ENCODE assay signal across 8 cellular contexts in the genomic region with DNA sequence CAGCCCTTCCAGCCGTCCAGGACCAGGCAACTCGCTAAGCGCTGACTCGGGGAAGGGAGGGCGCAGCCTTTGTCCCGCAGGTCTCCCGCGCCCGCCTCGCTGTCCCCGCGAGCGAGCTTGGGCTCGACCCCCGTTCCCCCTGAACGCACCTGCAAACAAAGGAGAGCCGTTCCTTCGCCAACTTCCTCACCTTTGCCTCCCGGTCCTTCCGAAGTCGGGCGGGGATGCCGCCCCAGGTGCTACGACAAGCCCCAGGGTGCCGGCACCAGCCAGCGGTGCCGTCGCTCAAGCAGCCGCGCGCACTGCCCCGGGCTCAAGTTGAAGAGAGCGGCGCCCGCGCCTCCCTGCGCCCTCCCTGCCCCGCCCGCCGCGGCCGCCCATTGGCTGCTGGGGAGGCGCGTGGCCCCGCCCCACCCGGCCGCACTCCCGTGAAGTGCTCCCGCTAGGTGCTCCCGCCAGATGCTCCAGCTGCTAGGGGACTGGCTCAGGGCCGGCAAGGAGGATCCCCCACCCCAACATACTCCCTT.
A peak's percentile ranks its signal among the peaks of the same experiment; 100 is the strongest.
DNase-seq lines count a peak whose midpoint lies in the region; ATAC-seq and TF ChIP-seq lines count a peak whose summit lies in the region.

No MANE protein-coding gene starts in this region.

- H3K36me3 ChIP-seq in gastroesophageal sphincter (peaks cover 0 to 16% of the 10 kb centered on the region in 2 donors), transverse colon (no peaks in the 10 kb centered on the region)

- peak overlapping the region in 1 of 2 donors; percentile 46 for H3K4me3 ChIP-seq in gastroesophageal sphincter
- peak overlapping the region in 2 of 4 donors; percentile 20 to 44 for H3K4me3 ChIP-seq in transverse colon

- H3K4me1 ChIP-seq in gastroesophageal sphincter (peaks cover 0 to 20% (median 0%) of the 10 kb centered on the region in 3 donors), transverse colon (peaks cover 0 to 8% (median 3%) of the 10 kb centered on the region in 4 donors)

- TF ChIP-seq EP300 in gastroesophageal sphincter (IDR thresholded peaks at IDR 0.05) (no peak), transverse colon (IDR thresholded peaks at IDR 0.05; ENCODE audit: low read depth) (no peak)

- peak; percentile 78 for DNase-seq in activated effector memory CD4-positive, alpha-beta T cell treated with anti-CD3 and anti-CD28 coated beads, Interleukin-2, amount 50 U/mL, for 16 hours
- DNase-seq in activated effector memory CD4-positive, alpha-beta T cell treated with Interleukin-2 at 50 U/mL for 16 hours = no peak
- DNase-seq in NCI-H82 (lab: John Stamatoyannopoulos, UW) = peak; percentile 81
- peak; percentile 10 for DNase-seq in activated T-helper 1 cell treated with Interleukin-2 at 50 U/mL for 16 hours (ENCODE audit: low read depth)
- no peak for DNase-seq in omental fat pad (ENCODE audit: low spot score)
- DNase-seq in transverse colon = peak; percentile 38

- H3K27me3 ChIP-seq in gastroesophageal sphincter (no peaks in the 10 kb centered on the region), transverse colon (no peaks in the 10 kb centered on the region)

- in situ Hi-C loops in transverse colon (cut with MboI; ENCODE audit: low pct_ligation_motif_present in 1 of 4, low pct_unique_long_range_greater_than_20kb in 1 of 4, low sequenced_read_pairs in 3 of 4) = no loop called here

- intact Hi-C loops in transverse colon (cut with DNase I; ENCODE audit: low total_unique reads) = no loop called here

- H3K9me3 ChIP-seq in gastroesophageal sphincter = no peaks in the 10 kb centered on the region
- no peaks in the 10 kb centered on the region for H3K9me3 ChIP-seq in transverse colon

- WGBS in gastroesophageal sphincter (ENCODE audit: low coverage in 1 of 2), 2 donors = 0% methylated on average over 1 of the region's 51 CpGs; no CpG with 5 or more reads in 1 of the 2 donors
- 17 to 66% methylated on average over 1 to 51 of the region's 51 CpGs for WGBS in transverse colon (ENCODE audit: low coverage in 1 of 2), 2 donors

- no peak for TF ChIP-seq CTCF in gastroesophageal sphincter (IDR thresholded peaks at IDR 0.05)
- TF ChIP-seq CTCF in omental fat pad (IDR thresholded peaks at IDR 0.05) = no peak
- no peak for TF ChIP-seq CTCF in transverse colon (IDR thresholded peaks at IDR 0.05)

- TF ChIP-seq POLR2A in gastroesophageal sphincter (IDR thresholded peaks at IDR 0.05) (no peak), transverse colon (IDR thresholded peaks at IDR 0.05) (no peak)

- H3K27ac ChIP-seq in gastroesophageal sphincter = no peak overlapping the region
- no peak overlapping the region for H3K27ac ChIP-seq in transverse colon

- ATAC-seq in HG03103 (IDR thresholded peaks at IDR 0.05; ENCODE audit: low read depth, unreplicated experiment) (peak; percentile 92), gastroesophageal sphincter (peak; percentile 88), omental fat pad (ENCODE audit: low FRiP score) (peak; percentile 45)

Comparison
In these comparisons a context has a peak if more than half of its experiments do, and no peak if none do; other contexts are left out.
1. DNase-seq: peak in activated effector memory CD4-positive, alpha-beta T cell treated with anti-CD3 and anti-CD28 coated beads, Interleukin-2, amount 50 U/mL, for 16 hours (single experiment), NCI-H82 (single experiment), activated T-helper 1 cell treated with Interleukin-2 at 50 U/mL for 16 hours (single experiment) and transverse colon (single experiment); none in activated effector memory CD4-positive, alpha-beta T cell treated with Interleukin-2 at 50 U/mL for 16 hours (single experiment) and omental fat pad (single experiment).
2. Peak in every context shown above with its lines, with median percentiles within 50 percentile points of each other: ATAC-seq.